In genomic region chr14:55142466-55142865, GRCh38 we compare ENCODE assay signal across 27 cellular contexts. TPM values are rescaled to one million over a fixed set of nuclear protein-coding genes. Genes with fewer than 3 reads are reported as not detected.
"Had no signal": no experiment of that assay in that cellular context is flagged by ENCODE, and none has a peak within 500 bp of the region (broad histone marks: within the 10 kb centered on the region; RNA-seq: fewer than 3 reads in every experiment).

No MANE protein-coding gene starts in this region.

- H3K4me1 ChIP-seq: right lobe of liver had no signal

- H3K27ac Mint-ChIP-seq: immature natural killer cell, memory B cell, progenitor cell of endocrine pancreas had no signal

- H3K27ac ChIP-seq: coronary artery, esophagus muscularis mucosa, heart right ventricle, left ventricle myocardium inferior, lower lobe of right lung, pancreas, right lobe of liver, stomach, thyroid gland, upper lobe of left lung had no signal

- H3K36me3 ChIP-seq: right lobe of liver had no signal

- DNase-seq: dermis blood vessel endothelial cell; effector memory CD4-positive, alpha-beta T cell; foreskin melanocyte; glutamatergic neuron; heart right ventricle; hypothalamus; immature natural killer cell; islet precursor cell; kidney glomerular epithelial cell; left colon; left ventricle myocardium inferior; lower lobe of right lung; mucosa of descending colon; naive thymus-derived CD4-positive, alpha-beta T cell; pancreas; right lobe of liver; stimulated activated CD4-positive, alpha-beta T cell treated with anti-CD3 and anti-CD28 coated beads, Interleukin-15, amount 100 ng/mL, for 24 hours; stimulated activated CD4-positive, alpha-beta T cell treated with anti-CD3 and anti-CD28 coated beads, Interleukin-2, amount 100 ng/mL, for 48 hours; stimulated activated naive CD4-positive, alpha-beta T cell treated with Interleukin-2 at 50 U/mL for 16 hours; stomach; thyroid gland; upper lobe of left lung had no signal

- H3K9me3 ChIP-seq: esophagus muscularis mucosa, heart right ventricle, left ventricle myocardium inferior, lower lobe of right lung, mucosa of descending colon, neutrophil, pancreas, right lobe of liver, stomach, thyroid gland, upper lobe of left lung had no signal

- H3K27me3 ChIP-seq: esophagus muscularis mucosa, heart right ventricle, neutrophil, pancreas, right lobe of liver, stomach, thyroid gland, upper lobe of left lung had no signal

- H3K36me3 Mint-ChIP-seq: memory B cell had no signal

- H3K27me3 Mint-ChIP-seq: memory B cell; naive thymus-derived CD4-positive, alpha-beta T cell; progenitor cell of endocrine pancreas had no signal

- H3K9me3 Mint-ChIP-seq: immature natural killer cell; memory B cell; naive thymus-derived CD4-positive, alpha-beta T cell had no signal

- H3K4me3 ChIP-seq: coronary artery, esophagus muscularis mucosa, heart right ventricle, left ventricle myocardium inferior, lower lobe of right lung, mucosa of descending colon, pancreas, right lobe of liver, stomach, thyroid gland, upper lobe of left lung had no signal

- H3K4me1 Mint-ChIP-seq: immature natural killer cell, memory B cell had no signal

- ATAC-seq: heart right ventricle; lower lobe of right lung; naive thymus-derived CD4-positive, alpha-beta T cell; pancreas; right lobe of liver had no signal

- H3K4me3 Mint-ChIP-seq: immature natural killer cell; memory B cell; naive thymus-derived CD4-positive, alpha-beta T cell had no signal

RNA-seq across cellular contexts. Expression of gene DLGAP5, which starts 48.9 kb away (rescaled TPM):
- polyA plus RNA-seq: naive thymus-derived CD4-positive, alpha-beta T cell; pancreas had no signal
